ENCODE assay signal across 27 cellular contexts in genomic region chrY:7879245-7879644, GRCh38.
A peak's percentile ranks its signal among the peaks of the same experiment; 100 is the strongest.
DNase-seq lines count a peak whose midpoint lies in the region; ATAC-seq, FAIRE-seq and TF ChIP-seq lines count a peak whose summit lies in the region.
"Had no signal": no experiment of that assay in that cellular context is flagged by ENCODE, and none has a peak within 500 bp of the region (broad histone marks: within the 10 kb centered on the region; RNA-seq: fewer than 3 reads in every experiment).

No MANE protein-coding gene starts in this region.

- ATAC-seq in activated T-helper 17 cell treated with anti-CD3 and anti-CD28 coated beads, Interleukin-2, amount 50 U/mL, for 72 hours (replicated peaks): peak; percentile 14
- ATAC-seq in left lobe of liver (peak; percentile 59), lower lobe of right lung (no peak)
- ATAC-seq in activated CD4-positive, alpha-beta T cell treated with anti-CD3 and anti-CD28 coated beads for 36 hours: no peak
- ATAC-seq: A549 had no signal

- H3K9me3 ChIP-seq in small intestine (ENCODE audit: control insufficient read depth, low read depth): no peaks in the 10 kb centered on the region
- H3K9me3 ChIP-seq in lower lobe of right lung: no peaks in the 10 kb centered on the region
- H3K9me3 ChIP-seq: A549; BE2C; BLaER1 treated with 17β-estradiol and CSF1 and Interleukin-3, amounts not matched to agents 10 nM and 100 nM; HAP-1 had no signal

- H3K4me3 Mint-ChIP-seq in activated T-helper 17 cell treated with anti-CD3 and anti-CD28 coated beads, Interleukin-2, amount 50 U/mL, for 72 hours: no peak overlapping the region
- H3K4me3 Mint-ChIP-seq in activated CD4-positive, alpha-beta T cell treated with anti-CD3 and anti-CD28 coated beads for 36 hours: no peak overlapping the region
- H3K4me3 Mint-ChIP-seq: CD14-positive monocyte; CD4-positive, alpha-beta T cell; CD8-positive, alpha-beta memory T cell; HFFc6 had no signal

- intact Hi-C loops in activated CD4-positive, alpha-beta T cell treated with anti-CD3 and anti-CD28 coated beads for 36 hours (cut with DNase I, micrococcal nuclease): no loop called here
- intact Hi-C loops in lower lobe of right lung (cut with DNase I): no loop called here

- H3K27ac ChIP-seq in small intestine (ENCODE audit: low read depth in 1 of 2, low read length in 1 of 2) (no peak overlapping the region), lower lobe of right lung (no peak overlapping the region)
- H3K27ac ChIP-seq: A549; BLaER1 treated with 17β-estradiol and CSF1 and Interleukin-3, amounts not matched to agents 10 nM and 100 nM had no signal

- no peak overlapping the region for H3K27ac Mint-ChIP-seq in activated T-helper 17 cell treated with anti-CD3 and anti-CD28 coated beads, Interleukin-2, amount 50 U/mL, for 72 hours
- H3K27ac Mint-ChIP-seq in activated CD4-positive, alpha-beta T cell treated with anti-CD3 and anti-CD28 coated beads for 36 hours: no peak overlapping the region
- H3K27ac Mint-ChIP-seq: CD14-positive monocyte; CD4-positive, alpha-beta T cell; CD8-positive, alpha-beta memory T cell; HFFc6 had no signal

- CTCF ChIA-PET in activated CD4-positive, alpha-beta T cell treated with anti-CD3 and anti-CD28 coated beads for 36 hours (lab: Charles Lee): no interaction called here

- no peaks in the 10 kb centered on the region for H3K9me3 Mint-ChIP-seq in activated T-helper 17 cell treated with anti-CD3 and anti-CD28 coated beads, Interleukin-2, amount 50 U/mL, for 72 hours
- no peaks in the 10 kb centered on the region for H3K9me3 Mint-ChIP-seq in activated CD4-positive, alpha-beta T cell treated with anti-CD3 and anti-CD28 coated beads for 36 hours (ENCODE audit: low read depth)
- H3K9me3 Mint-ChIP-seq: CD14-positive monocyte; CD4-positive, alpha-beta T cell; CD8-positive, alpha-beta memory T cell; HFFc6 had no signal

- no peaks in the 10 kb centered on the region for H3K36me3 Mint-ChIP-seq in activated T-helper 17 cell treated with anti-CD3 and anti-CD28 coated beads, Interleukin-2, amount 50 U/mL, for 72 hours (ENCODE audit: low read depth)
- no peaks in the 10 kb centered on the region for H3K36me3 Mint-ChIP-seq in activated CD4-positive, alpha-beta T cell treated with anti-CD3 and anti-CD28 coated beads for 36 hours (ENCODE audit: low read depth)
- H3K36me3 Mint-ChIP-seq: CD14-positive monocyte; CD8-positive, alpha-beta memory T cell had no signal

- POLR2A ChIA-PET in activated CD4-positive, alpha-beta T cell treated with anti-CD3 and anti-CD28 coated beads for 36 hours (lab: Charles Lee): no interaction called here

- H3K4me1 Mint-ChIP-seq in activated T-helper 17 cell treated with anti-CD3 and anti-CD28 coated beads, Interleukin-2, amount 50 U/mL, for 72 hours: no peaks in the 10 kb centered on the region
- no peaks in the 10 kb centered on the region for H3K4me1 Mint-ChIP-seq in activated CD4-positive, alpha-beta T cell treated with anti-CD3 and anti-CD28 coated beads for 36 hours
- H3K4me1 Mint-ChIP-seq: CD14-positive monocyte; CD8-positive, alpha-beta memory T cell had no signal

- WGBS in small intestine, 3 donors: 83 to 93% methylated on average over 4 of the region's 4 CpGs; no CpG with 5 or more reads in 1 of the 3 donors

- H3K4me1 ChIP-seq in small intestine (ENCODE audit: control insufficient read depth in 2 of 2, insufficient read depth in 1 of 2, low read depth in 1 of 2, low read length in 1 of 2): no peaks in the 10 kb centered on the region
- no peaks in the 10 kb centered on the region for H3K4me1 ChIP-seq in lower lobe of right lung
- H3K4me1 ChIP-seq: A549; BE2C; BLaER1 treated with 17β-estradiol and CSF1 and Interleukin-3, amounts not matched to agents 10 nM and 100 nM; HAP-1 had no signal

- H3K27me3 ChIP-seq in small intestine (ENCODE audit: control insufficient read depth in 2 of 2, insufficient read depth in 2 of 2, low read length in 2 of 2) (no peaks in the 10 kb centered on the region), lower lobe of right lung (ENCODE audit: low read depth) (no peaks in the 10 kb centered on the region)
- H3K27me3 ChIP-seq: BE2C; BLaER1 treated with 17β-estradiol and CSF1 and Interleukin-3, amounts not matched to agents 10 nM and 100 nM had no signal

- H3K36me3 ChIP-seq in small intestine (ENCODE audit: control insufficient read depth in 2 of 2, insufficient read depth in 2 of 2, low read length in 2 of 2) (no peaks in the 10 kb centered on the region), lower lobe of right lung (no peaks in the 10 kb centered on the region)
- H3K36me3 ChIP-seq: BE2C; BLaER1 treated with 17β-estradiol and CSF1 and Interleukin-3, amounts not matched to agents 10 nM and 100 nM; HAP-1 had no signal

- no peak overlapping the region for H3K4me3 ChIP-seq in small intestine (ENCODE audit: low read depth in 1 of 2, low read length in 2 of 2)
- H3K4me3 ChIP-seq in lower lobe of right lung: no peak overlapping the region
- H3K4me3 ChIP-seq: A549; BLaER1 treated with 17β-estradiol and CSF1 and Interleukin-3, amounts not matched to agents 10 nM and 100 nM; HAP-1 had no signal

- FAIRE-seq in small intestine (lab: Jason Lieb, UNC): no peak
- FAIRE-seq: A549, D721Med, GM12891, GM18507, H54 had no signal

- DNase-seq in NCI-H69 (lab: John Stamatoyannopoulos, UW): peak; percentile 18
- DNase-seq in left lobe of liver (ENCODE audit: low spot score): no peak
- DNase-seq in small intestine: peak; percentile 16
- no peak for DNase-seq in NCI-H1417 (lab: John Stamatoyannopoulos, UW)
- no peak for DNase-seq in activated CD4-positive, alpha-beta T cell treated with anti-CD3 and anti-CD28 coated beads for 36 hours
- DNase-seq in lower lobe of right lung: no peak
- DNase-seq: 8988T; ACHN; AML-193; BE2C; CD4-positive, alpha-beta T cell; CD8-positive, alpha-beta memory T cell; DMS 273 treated with DMSO at 0.1 percent for 48 hours; DMS79; EL; GF-D8; GOT3; HFFc6 had no signal

- no peak for TF ChIP-seq CTCF in lower lobe of right lung (IDR thresholded peaks at IDR 0.05)

- no peaks in the 10 kb centered on the region for H3K27me3 Mint-ChIP-seq in activated T-helper 17 cell treated with anti-CD3 and anti-CD28 coated beads, Interleukin-2, amount 50 U/mL, for 72 hours
- H3K27me3 Mint-ChIP-seq in activated CD4-positive, alpha-beta T cell treated with anti-CD3 and anti-CD28 coated beads for 36 hours: no peaks in the 10 kb centered on the region
- H3K27me3 Mint-ChIP-seq: CD4-positive, alpha-beta T cell; CD8-positive, alpha-beta memory T cell had no signal

Comparison
In these comparisons a context has a peak if more than half of its experiments do, and no peak if none do; other contexts are left out.
1. DNase-seq: peak in NCI-H69 (single experiment) and small intestine (single experiment); none in left lobe of liver (single experiment), NCI-H1417 (0 of 3), activated CD4-positive, alpha-beta T cell treated with anti-CD3 and anti-CD28 coated beads for 36 hours (single experiment) and lower lobe of right lung (single experiment).
2. ATAC-seq: peak in activated T-helper 17 cell treated with anti-CD3 and anti-CD28 coated beads, Interleukin-2, amount 50 U/mL, for 72 hours (single experiment) and left lobe of liver (single experiment); none in activated CD4-positive, alpha-beta T cell treated with anti-CD3 and anti-CD28 coated beads for 36 hours (single experiment) and lower lobe of right lung (0 of 2).